ENCODE assay signal across 28 cellular contexts in the genomic region with DNA sequence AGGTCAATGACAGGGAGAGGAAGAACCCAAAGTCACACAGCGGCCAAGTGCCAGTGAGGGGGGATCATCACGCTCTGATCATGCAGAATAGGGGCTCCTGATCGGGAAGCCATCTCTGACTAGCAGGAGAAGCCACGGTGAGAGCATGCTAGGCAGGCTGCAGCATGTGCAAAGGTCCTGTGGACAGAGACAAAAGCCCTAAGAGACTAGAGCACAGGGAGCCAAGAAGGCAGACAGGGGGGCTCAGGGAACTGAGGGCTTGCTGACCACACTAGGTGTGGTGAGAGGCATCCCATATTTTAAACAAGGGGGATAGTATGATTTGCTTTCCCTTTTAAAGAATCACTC.
"Had no signal": no experiment of that assay in that cellular context is flagged by ENCODE, and none has a peak within 500 bp of the region (broad histone marks: within the 10 kb centered on the region; RNA-seq: fewer than 3 reads in every experiment).

No MANE protein-coding gene starts in this region.

- H3K9me3 Mint-ChIP-seq: activated B cell treated with CpG ODN at 0.5 μM for 24 hours; activated CD8-positive, alpha-beta T cell treated with anti-CD3 and anti-CD28 coated beads for 36 hours; activated T-cell treated with anti-CD3 and anti-CD28 coated beads, Interleukin-2, amount 50 U/mL, for 72 hours; immature natural killer cell; natural killer cell; stimulated activated memory B cell treated with anti-CD40 and anti-IgM and Interleukin-4, amounts not matched to agents 10 μg/mL and 1 μg/mL and 100 μg/mL, for 72 hours had no signal

- H3K4me1 Mint-ChIP-seq: activated B cell treated with CpG ODN at 0.5 μM for 24 hours; immature natural killer cell; stimulated activated memory B cell treated with anti-CD40 and anti-IgM and Interleukin-4, amounts not matched to agents 10 μg/mL and 1 μg/mL and 100 μg/mL, for 72 hours had no signal

- H3K27me3 ChIP-seq: adrenal gland, body of pancreas, cardiac muscle cell, ovary, sigmoid colon, suprapubic skin, tibial artery, upper lobe of right lung had no signal

- DNase-seq: activated B cell treated with CpG ODN at 0.5 μM for 24 hours; activated CD4-positive, alpha-beta T cell treated with anti-CD3 and anti-CD28 coated beads, Interleukin-2, amount 50 U/mL, for 1 hour; activated CD8-positive, alpha-beta T cell treated with anti-CD3 and anti-CD28 coated beads for 36 hours; activated naive CD4-positive, alpha-beta T cell; activated T-cell treated with anti-CD3 and anti-CD28 coated beads, Interleukin-2, amount 50 U/mL, for 72 hours; cerebellar nuclear complex; cortex of kidney; immature natural killer cell; lower lobe of right lung; mesenchymal stem cell; natural killer cell; retina; stimulated activated CD4-positive, alpha-beta T cell treated with anti-CD3 and anti-CD28 coated beads, Interleukin-4, amount 100 ng/mL, for 24 hours; T-helper 17 cell; T1000; upper lobe of right lung had no signal

- H3K4me3 Mint-ChIP-seq: activated B cell treated with CpG ODN at 0.5 μM for 24 hours; activated CD8-positive, alpha-beta T cell treated with anti-CD3 and anti-CD28 coated beads for 36 hours; activated T-cell treated with anti-CD3 and anti-CD28 coated beads, Interleukin-2, amount 50 U/mL, for 72 hours; immature natural killer cell; natural killer cell; stimulated activated memory B cell treated with anti-CD40 and anti-IgM and Interleukin-4, amounts not matched to agents 10 μg/mL and 1 μg/mL and 100 μg/mL, for 72 hours; T-helper 17 cell had no signal

- ATAC-seq: activated CD8-positive, alpha-beta T cell treated with anti-CD3 and anti-CD28 coated beads for 36 hours; activated naive CD4-positive, alpha-beta T cell treated with anti-CD3 and anti-CD28 coated beads, Interleukin-2, amount 50 U/mL, for 72 hours; activated T-cell treated with anti-CD3 and anti-CD28 coated beads, Interleukin-2, amount 50 U/mL, for 72 hours; natural killer cell; stimulated activated memory B cell treated with anti-CD40 and anti-IgM and Interleukin-4, amounts not matched to agents 10 μg/mL and 1 μg/mL and 100 μg/mL, for 72 hours; T-helper 17 cell; upper lobe of right lung had no signal

- H3K36me3 Mint-ChIP-seq: natural killer cell had no signal

- H3K4me3 ChIP-seq: adrenal gland, body of pancreas, cardiac muscle cell, lower lobe of right lung, ovary, prostate gland, sigmoid colon, suprapubic skin, tibial artery, upper lobe of right lung had no signal

- H3K27ac Mint-ChIP-seq: activated B cell treated with CpG ODN at 0.5 μM for 24 hours; activated CD8-positive, alpha-beta T cell treated with anti-CD3 and anti-CD28 coated beads for 36 hours; activated T-cell treated with anti-CD3 and anti-CD28 coated beads, Interleukin-2, amount 50 U/mL, for 72 hours; natural killer cell; stimulated activated memory B cell treated with anti-CD40 and anti-IgM and Interleukin-4, amounts not matched to agents 10 μg/mL and 1 μg/mL and 100 μg/mL, for 72 hours; T-helper 17 cell had no signal

- H3K36me3 ChIP-seq: ovary, prostate gland had no signal

- FAIRE-seq: endothelial cell of umbilical vein, small intestine had no signal

- H3K27ac ChIP-seq: cardiac muscle cell, lower lobe of right lung, ovary, prostate gland, sigmoid colon, suprapubic skin, tibial artery, upper lobe of right lung had no signal

- H3K9me3 ChIP-seq: adrenal gland, body of pancreas, ovary, prostate gland, suprapubic skin, upper lobe of right lung had no signal

- H3K27me3 Mint-ChIP-seq: activated B cell treated with CpG ODN at 0.5 μM for 24 hours; activated CD8-positive, alpha-beta T cell treated with anti-CD3 and anti-CD28 coated beads for 36 hours; stimulated activated memory B cell treated with anti-CD40 and anti-IgM and Interleukin-4, amounts not matched to agents 10 μg/mL and 1 μg/mL and 100 μg/mL, for 72 hours; T-helper 17 cell had no signal
